Comparison of ENCODE assay signal across 8 cellular contexts in the genomic region with DNA sequence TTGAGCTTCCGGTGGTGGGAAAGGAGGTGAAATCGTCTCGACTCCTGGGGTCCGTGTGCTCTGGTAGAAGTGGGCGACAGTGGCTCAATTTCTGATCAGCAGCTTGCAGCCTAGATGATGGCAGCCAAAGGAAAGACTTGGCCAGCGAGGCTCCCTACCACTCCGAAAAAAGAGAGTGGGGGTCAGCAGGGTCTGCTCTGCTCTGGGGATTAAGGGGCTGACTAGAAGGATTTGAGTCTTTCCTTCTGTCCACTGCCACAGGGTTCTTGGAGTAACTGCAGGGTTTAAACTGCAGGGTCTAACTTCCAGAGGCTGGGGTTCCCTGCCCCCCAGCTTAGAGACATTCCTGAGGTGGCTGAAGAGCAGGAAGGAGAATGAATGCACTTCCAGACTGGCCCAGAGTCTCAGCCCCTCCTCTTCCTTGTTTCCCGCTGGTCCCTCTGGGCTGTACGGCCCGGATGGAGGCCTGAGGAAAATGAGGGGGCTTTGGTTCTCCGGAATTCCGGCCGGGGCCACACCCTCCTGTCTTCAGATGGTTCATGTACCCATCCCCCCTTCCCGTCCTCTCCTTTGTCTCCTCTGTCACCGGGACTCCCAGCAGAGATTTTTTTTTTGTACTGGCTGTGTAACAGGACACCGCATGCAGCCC. TPM values are rescaled to one million over a fixed set of nuclear protein-coding genes. Genes with fewer than 3 reads are reported as not detected.
DNase-seq lines count a peak whose midpoint lies in the region; ATAC-seq and TF ChIP-seq lines count a peak whose summit lies in the region.

No MANE protein-coding gene starts in this region.

- H3K9ac ChIP-seq in endodermal cell (ENCODE audit: extremely low read depth, low read length, poor library complexity, severe bottlenecking), result peak overlapping the region; percentile 99

- peaks cover 56% of the 10 kb centered on the region for H3K36me3 ChIP-seq in SJSA1
- peaks cover 45% of the 10 kb centered on the region for H3K36me3 ChIP-seq in endodermal cell (ENCODE audit: control insufficient read depth, insufficient read depth, low read length)
- H3K36me3 ChIP-seq in muscle layer of duodenum (ENCODE audit: control insufficient read depth in 1 of 2, insufficient read depth in 2 of 2, low read length in 2 of 2), result peaks cover 11 to 44% of the 10 kb centered on the region in 2 donors

- peak overlapping the region; percentile 100 for H3K27ac Mint-ChIP-seq in endodermal cell

- peaks cover 61% of the 10 kb centered on the region for H3K4me1 Mint-ChIP-seq in endodermal cell

- no peak for ATAC-seq in HG03139 (IDR thresholded peaks at IDR 0.05; ENCODE audit: unreplicated experiment)

- peak overlapping the region; percentile 94 for H3K27ac ChIP-seq in SJSA1
- peak overlapping the region; percentile 98 for H3K27ac ChIP-seq in endodermal cell (ENCODE audit: low read depth, low read length)
- peak overlapping the region; percentile 99 for H3K27ac ChIP-seq in muscle layer of duodenum (ENCODE audit: low read length)

- peak overlapping the region; percentile 99 for H3K4me3 Mint-ChIP-seq in endodermal cell

- no peaks in the 10 kb centered on the region for H3K27me3 Mint-ChIP-seq in endodermal cell (ENCODE audit: insufficient read depth)

- WGBS in endodermal cell (ENCODE audit: insufficient coverage in 1 of 2, insufficient read length in 1 of 2), 2 experiments, result 0% methylated on average over 2 to 16 of the region's 16 CpGs

- no peaks in the 10 kb centered on the region for H3K27me3 ChIP-seq in SJSA1 (replicated peaks)
- H3K27me3 ChIP-seq in endodermal cell (ENCODE audit: control insufficient read depth, insufficient read depth, low read length, poor library complexity, severe bottlenecking), result no peaks in the 10 kb centered on the region
- H3K27me3 ChIP-seq in muscle layer of duodenum (ENCODE audit: low read depth, low read length), result no peaks in the 10 kb centered on the region

- H3K4me3 ChIP-seq in SJSA1 (peak overlapping the region; percentile 78), endodermal cell (ENCODE audit: low read length) (peak overlapping the region; percentile 98), muscle layer of duodenum (ENCODE audit: low read depth in 1 of 2, low read length in 2 of 2) (peak overlapping the region; percentile 85 to 96)

- H3K4me1 ChIP-seq in SJSA1 (replicated peaks) (peaks cover 50% of the 10 kb centered on the region), endodermal cell (ENCODE audit: control insufficient read depth, insufficient read depth, low read length) (peaks cover 35% of the 10 kb centered on the region), muscle layer of duodenum (ENCODE audit: control insufficient read depth in 1 of 2, insufficient read depth in 2 of 2, low read length in 2 of 2) (peaks cover 39 to 79% of the 10 kb centered on the region in 2 donors)

- H3K36me3 Mint-ChIP-seq in endodermal cell (ENCODE audit: low read depth), result peaks cover 30% of the 10 kb centered on the region

- H3K9me3 ChIP-seq in SJSA1 (replicated peaks) (no peaks in the 10 kb centered on the region), endodermal cell (ENCODE audit: control insufficient read depth, low read length) (no peaks in the 10 kb centered on the region), muscle layer of duodenum (ENCODE audit: control insufficient read depth in 1 of 2, low read length in 2 of 2) (no peaks in the 10 kb centered on the region)

- TF ChIP-seq CTCF in endodermal cell (conservative IDR thresholded peaks at IDR 0.05), result no peak

- DNase-seq in DMS53 (lab: John Stamatoyannopoulos, UW) (peak; percentile 53), DMS53 treated with DMSO at 0.1 percent for 48 hours (lab: John Stamatoyannopoulos, UW; ENCODE audit: unreplicated experiment) (no peak), SJSA1 (ENCODE audit: low read depth in 1 of 2, low spot score in 2 of 2) (peak; percentile 50 to 73), endodermal cell (peak; percentile 92), NCI-H128 (lab: John Stamatoyannopoulos, UW; ENCODE audit: unreplicated experiment) (no peak)
- no peak for DNase-seq in stimulated activated CD4-positive, alpha-beta T cell treated with anti-CD3 and anti-CD28 coated beads, Interleukin-1b, Interleukin-23, amount 100 ng/mL, for 48 hours

- H3K9me3 Mint-ChIP-seq in endodermal cell, result no peaks in the 10 kb centered on the region

RNA-seq across cellular contexts. Expression of a gene that starts 0.9 kb away (rescaled TPM):
- total RNA-seq in SJSA1 (2014; rRNA removed; shearing (Covaris generic)), result 638 and 816 TPM in 2 replicates
- total RNA-seq in endodermal cell, result 100 to 1,000 TPM; 414 to 454 TPM
- polyA plus RNA-seq in endodermal cell (2013, experiment 1 of 2), result 364 TPM
- 386 TPM for polyA plus RNA-seq in endodermal cell (2013, experiment 2 of 2)

RNA-seq across cellular contexts. Expression of a gene that starts 37.2 kb away (rescaled TPM):
- 2.5 and 4.9 TPM in 2 replicates for total RNA-seq in SJSA1 (2014; rRNA removed; shearing (Covaris generic))
- total RNA-seq in endodermal cell, result 1 to 10 TPM; 3.0 to 8.6 TPM
- 9.4 TPM for polyA plus RNA-seq in endodermal cell (2013, experiment 1 of 2)
- polyA plus RNA-seq in endodermal cell (2013, experiment 2 of 2), result 7.7 TPM

Comparison
In these comparisons a context has a peak if more than half of its experiments do, and no peak if none do; other contexts are left out.
1. DNase-seq: peak in DMS53 (single experiment), SJSA1 (2 of 2) and endodermal cell (single experiment); none in DMS53 treated with DMSO at 0.1 percent for 48 hours (single experiment), NCI-H128 (single experiment) and stimulated activated CD4-positive, alpha-beta T cell treated with anti-CD3 and anti-CD28 coated beads, Interleukin-1b, Interleukin-23, amount 100 ng/mL, for 48 hours (single experiment).
2. Peak in every context shown above with its lines, with median percentiles within 50 percentile points of each other: H3K27ac ChIP-seq and H3K4me3 ChIP-seq.